21 cellular contexts compared by ENCODE assay signal in genomic region chr5:94771742-94772141, GRCh38.
"Had no signal": no experiment of that assay in that cellular context is flagged by ENCODE, and none has a peak within 500 bp of the region (broad histone marks: within the 10 kb centered on the region; RNA-seq: fewer than 3 reads in every experiment).

No MANE protein-coding gene starts in this region.

- ATAC-seq: activated CD8-positive, alpha-beta memory T cell treated with anti-CD3 and anti-CD28 coated beads, Interleukin-2, amount 10 ng/mL, durations not matched to agents 7 days and 5 days; stimulated activated memory B cell treated with anti-CD40 and anti-IgM and Interleukin-4, amounts not matched to agents 10 μg/mL and 1 μg/mL and 100 μg/mL, for 72 hours had no signal

- H3K27ac Mint-ChIP-seq: activated CD4-positive, alpha-beta memory T cell treated with anti-CD3 and anti-CD28 coated beads, Interleukin-2, amount 10 ng/mL, durations not matched to agents 7 days and 5 days; activated CD8-positive, alpha-beta memory T cell treated with anti-CD3 and anti-CD28 coated beads, Interleukin-2, amount 10 ng/mL, durations not matched to agents 7 days and 5 days; activated naive CD8-positive, alpha-beta T cell; immature natural killer cell; nephron progenitor cell; stimulated activated memory B cell treated with anti-CD40 and anti-IgM and Interleukin-4, amounts not matched to agents 10 μg/mL and 1 μg/mL and 100 μg/mL, for 72 hours had no signal

- H3K4me1 Mint-ChIP-seq: activated CD4-positive, alpha-beta memory T cell treated with anti-CD3 and anti-CD28 coated beads, Interleukin-2, amount 10 ng/mL, durations not matched to agents 7 days and 5 days; activated CD8-positive, alpha-beta memory T cell treated with anti-CD3 and anti-CD28 coated beads, Interleukin-2, amount 10 ng/mL, durations not matched to agents 7 days and 5 days; immature natural killer cell; stimulated activated memory B cell treated with anti-CD40 and anti-IgM and Interleukin-4, amounts not matched to agents 10 μg/mL and 1 μg/mL and 100 μg/mL, for 72 hours had no signal

- H3K4me1 ChIP-seq: left ventricle myocardium inferior, spleen, upper lobe of left lung had no signal

- H3K27me3 ChIP-seq: spleen, upper lobe of left lung had no signal

- H3K36me3 Mint-ChIP-seq: activated CD8-positive, alpha-beta memory T cell treated with anti-CD3 and anti-CD28 coated beads, Interleukin-2, amount 10 ng/mL, durations not matched to agents 7 days and 5 days; activated naive CD8-positive, alpha-beta T cell; immature natural killer cell had no signal

- H3K4me3 Mint-ChIP-seq: activated CD4-positive, alpha-beta memory T cell treated with anti-CD3 and anti-CD28 coated beads, Interleukin-2, amount 10 ng/mL, durations not matched to agents 7 days and 5 days; activated CD8-positive, alpha-beta memory T cell treated with anti-CD3 and anti-CD28 coated beads, Interleukin-2, amount 10 ng/mL, durations not matched to agents 7 days and 5 days; activated naive CD8-positive, alpha-beta T cell; immature natural killer cell; nephron progenitor cell; stimulated activated memory B cell treated with anti-CD40 and anti-IgM and Interleukin-4, amounts not matched to agents 10 μg/mL and 1 μg/mL and 100 μg/mL, for 72 hours had no signal

- H3K27ac ChIP-seq: left ventricle myocardium inferior, spleen, thoracic aorta, upper lobe of left lung had no signal

- DNase-seq: activated CD4-positive, alpha-beta memory T cell treated with anti-CD3 and anti-CD28 coated beads, Interleukin-2, amount 10 ng/mL, durations not matched to agents 7 days and 5 days; activated CD4-positive, alpha-beta T cell treated with anti-CD3 and anti-CD28 coated beads for 48 hours; activated CD4-positive, CD25-positive, alpha-beta regulatory T cell; activated CD8-positive, alpha-beta memory T cell treated with anti-CD3 and anti-CD28 coated beads, Interleukin-2, amount 10 ng/mL, durations not matched to agents 7 days and 5 days; amniotic stem cell; head of caudate nucleus; immature natural killer cell; kidney glomerular epithelial cell; left ventricle myocardium inferior; mammary epithelial cell; nephron progenitor cell; nucleus accumbens; posterior cingulate gyrus; retina; spleen; stimulated activated CD4-positive, alpha-beta T cell treated with anti-CD3 and anti-CD28 coated beads, Interleukin-4, amount 100 ng/mL, for 4 hours; T-helper 9 cell; upper lobe of left lung had no signal

- H3K4me3 ChIP-seq: left ventricle myocardium inferior, spleen, thoracic aorta, upper lobe of left lung had no signal

- H3K36me3 ChIP-seq: left ventricle myocardium inferior, thoracic aorta, upper lobe of left lung had no signal

- H3K9me3 ChIP-seq: spleen, thoracic aorta, upper lobe of left lung had no signal
